14 cellular contexts compared by ENCODE assay signal in the genomic region with DNA sequence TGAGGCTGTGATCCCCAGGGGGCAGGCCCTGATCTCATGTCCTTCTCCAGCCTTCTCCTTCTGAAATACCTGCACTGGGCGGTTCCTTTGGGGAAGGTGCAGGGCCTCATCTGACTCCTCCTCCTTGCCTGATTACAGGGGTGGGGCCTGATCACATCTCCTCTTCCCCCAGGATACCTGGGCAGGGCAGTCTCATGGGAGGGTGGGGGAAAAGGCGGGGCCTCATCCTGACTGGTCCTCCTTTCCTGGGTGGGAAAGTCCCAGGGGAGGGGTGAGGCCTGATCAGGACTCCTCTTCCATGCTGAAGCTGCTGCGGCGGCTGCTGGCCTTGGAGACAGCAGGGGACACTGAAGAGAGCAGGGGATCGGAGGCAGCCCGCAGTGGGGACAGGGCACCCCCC. TPM values are rescaled to one million over a fixed set of nuclear protein-coding genes. Genes with fewer than 3 reads are reported as not detected.
DNase-seq lines count a peak whose midpoint lies in the region; ATAC-seq and TF ChIP-seq lines count a peak whose summit lies in the region.
"Had no signal": no experiment of that assay in that cellular context is flagged by ENCODE, and none has a peak within 500 bp of the region (broad histone marks: within the 10 kb centered on the region; RNA-seq: fewer than 3 reads in every experiment).

No MANE protein-coding gene starts in this region.

- no peaks in the 10 kb centered on the region for H3K9me3 ChIP-seq in H9 (ENCODE audit: control insufficient read depth, low read depth, low read length)
- H3K9me3 ChIP-seq: ascending aorta, spleen, thoracic aorta had no signal

- H3K14ac ChIP-seq in H9 (ENCODE audit: insufficient read depth, low read length): no peak overlapping the region

- no peak for TF ChIP-seq CTCF in H9 (conservative IDR thresholded peaks at IDR 0.05)

- H3T11ph ChIP-seq in H9 (ENCODE audit: low read length): no peak overlapping the region

- H3K36me3 Mint-ChIP-seq in H9 (ENCODE audit: insufficient read depth in 1 of 3, low read depth in 3 of 3): peaks cover 40 to 72% (median 56%) of the 10 kb centered on the region in 3 experiments

- no peak overlapping the region; a peak in 1 of 5 replicates for H3K4me3 Mint-ChIP-seq in H9
- H3K4me3 Mint-ChIP-seq: activated T-helper 17 cell treated with anti-CD3 and anti-CD28 coated beads, Interleukin-2, amount 50 U/mL, for 72 hours; CD14-positive monocyte; effector memory CD8-positive, alpha-beta T cell; T-helper 2 cell treated with Interferon-gamma antibody and Interleukin-4, amounts not matched to agents 5 μg/mL and 100 μg/mL, for 36 hours had no signal

- peaks cover 59 to 64% of the 10 kb centered on the region in 2 experiments for H3K9me3 Mint-ChIP-seq in H9
- H3K9me3 Mint-ChIP-seq: activated T-helper 17 cell treated with anti-CD3 and anti-CD28 coated beads, Interleukin-2, amount 50 U/mL, for 72 hours; effector memory CD8-positive, alpha-beta T cell; T-helper 2 cell treated with Interferon-gamma antibody and Interleukin-4, amounts not matched to agents 5 μg/mL and 100 μg/mL, for 36 hours had no signal

- H2BK15ac ChIP-seq in H9 (ENCODE audit: low read depth, low read length): no peak overlapping the region

- no peak overlapping the region for H2AK5ac ChIP-seq in H9 (ENCODE audit: insufficient read length, low read length)

- H4K8ac ChIP-seq in H9 (replicated peaks; ENCODE audit: insufficient read length, low read depth, low read length): no peak overlapping the region

- no peak overlapping the region for H2BK5ac ChIP-seq in H9 (ENCODE audit: insufficient read length, low read length)

- H2BK12ac ChIP-seq in H9 (ENCODE audit: insufficient read length, low read depth, low read length): no peak overlapping the region

- peak; percentile 88 for DNase-seq in H9
- peak; percentile 49 for DNase-seq in SW480 (ENCODE audit: low spot score)
- DNase-seq in left colon: peak; percentile 72 to 86
- DNase-seq: effector memory CD8-positive, alpha-beta T cell; NCI-H1048; spleen had no signal

- H3K4ac ChIP-seq in H9 (ENCODE audit: low read depth, low read length): no peak overlapping the region

- no peaks in the 10 kb centered on the region; the same call in 1 of the 2 replicates for H3K27me3 Mint-ChIP-seq in H9 (ENCODE audit: low read depth)
- H3K27me3 Mint-ChIP-seq: activated T-helper 17 cell treated with anti-CD3 and anti-CD28 coated beads, Interleukin-2, amount 50 U/mL, for 72 hours; effector memory CD8-positive, alpha-beta T cell had no signal

- H3K27ac ChIP-seq in H9 (ENCODE audit: insufficient read length, low read depth, low read length): no peak overlapping the region
- H3K27ac ChIP-seq: ascending aorta, spleen, thoracic aorta had no signal

- H2BK120ac ChIP-seq in H9 (ENCODE audit: low read depth, low read length, poor library complexity, severe bottlenecking): no peak overlapping the region

- H3K23me2 ChIP-seq in H9 (ENCODE audit: insufficient read length, low read depth, low read length, poor library complexity, severe bottlenecking): no peaks in the 10 kb centered on the region

- H4K91ac ChIP-seq in H9 (ENCODE audit: insufficient read length, low read depth, low read length): no peak overlapping the region

- no peak overlapping the region for H3K9ac ChIP-seq in H9 (ENCODE audit: extremely low read depth, insufficient read length, low read length)

- no peak overlapping the region for H2AFZ ChIP-seq in H9 (ENCODE audit: low read length)

- no peaks in the 10 kb centered on the region for H3K27me3 ChIP-seq in H9 (ENCODE audit: insufficient read depth, low read length)
- H3K27me3 ChIP-seq: ascending aorta, spleen had no signal

- no peak overlapping the region for H3K56ac ChIP-seq in H9 (ENCODE audit: insufficient read length, low read depth, low read length)

- H3K4me1 Mint-ChIP-seq in H9: peaks cover 4 to 18% of the 10 kb centered on the region in 2 experiments; a peak in 2 of 4 replicates
- H3K4me1 Mint-ChIP-seq: activated T-helper 17 cell treated with anti-CD3 and anti-CD28 coated beads, Interleukin-2, amount 50 U/mL, for 72 hours had no signal

- no peak overlapping the region for H3K18ac ChIP-seq in H9 (ENCODE audit: insufficient read length, low read depth, low read length)

- H3K79me1 ChIP-seq in H9 (ENCODE audit: insufficient read depth, low read depth, low read length, poor library complexity, severe bottlenecking): no peaks in the 10 kb centered on the region

- H2BK20ac ChIP-seq in H9 (ENCODE audit: low read depth, low read length, poor library complexity, severe bottlenecking): no peak overlapping the region

- no peaks in the 10 kb centered on the region; the same call in 1 of the 2 replicates for H3K4me1 ChIP-seq in H9 (ENCODE audit: insufficient read depth, low read length)
- H3K4me1 ChIP-seq: ascending aorta had no signal

- H3K23ac ChIP-seq in H9 (ENCODE audit: insufficient read length, low read depth, low read length): no peak overlapping the region

- H3K79me2 ChIP-seq in H9 (ENCODE audit: insufficient read depth, low read length): no peaks in the 10 kb centered on the region

- H4K5ac ChIP-seq in H9 (ENCODE audit: insufficient read length, low read depth, low read length): no peak overlapping the region

- H3K4me2 ChIP-seq in H9 (ENCODE audit: insufficient read depth, insufficient read length, low read length): no peak overlapping the region

- H3K27ac Mint-ChIP-seq in H9: peak overlapping the region in 2 of 3 experiments; percentile 23 to 40; a peak in 2 of 7 replicates
- H3K27ac Mint-ChIP-seq: activated T-helper 17 cell treated with anti-CD3 and anti-CD28 coated beads, Interleukin-2, amount 50 U/mL, for 72 hours; T-helper 2 cell treated with Interferon-gamma antibody and Interleukin-4, amounts not matched to agents 5 μg/mL and 100 μg/mL, for 36 hours had no signal

- ATAC-seq in left colon (peak; percentile 97), HG03095 (IDR thresholded peaks at IDR 0.05; ENCODE audit: unreplicated experiment) (no peak), HG02852 (IDR thresholded peaks at IDR 0.05; ENCODE audit: unreplicated experiment) (no peak), HG02973 (IDR thresholded peaks at IDR 0.05; ENCODE audit: unreplicated experiment) (no peak)
- ATAC-seq: activated T-helper 17 cell treated with anti-CD3 and anti-CD28 coated beads, Interleukin-2, amount 50 U/mL, for 72 hours; effector memory CD8-positive, alpha-beta T cell had no signal

- H4K20me1 ChIP-seq in H9 (ENCODE audit: control insufficient read depth, insufficient read depth, insufficient read length): no peaks in the 10 kb centered on the region

- WGBS in H9 (ENCODE audit: extremely low coverage, insufficient read length, low lambda C conversion rate): no CpG with 5 or more reads among the region's 6 CpGs

- intact Hi-C loops in left colon (cut with DNase I, micrococcal nuclease): no loop called here

RNA-seq across cellular contexts. Expression of a gene that starts 13.3 kb away (rescaled TPM):
- total RNA-seq in H9 (2021): 58.9 and 59.8 TPM in 2 replicates
- 10 to 100 TPM; 23.2 to 26.6 TPM for total RNA-seq in left colon

RNA-seq across cellular contexts. Expression of a gene that starts 27.8 kb away (rescaled TPM):
- total RNA-seq in H9 (2021): 70.1 and 71.8 TPM in 2 replicates
- total RNA-seq in left colon: 10 to 100 TPM; 37.1 to 45.0 TPM

RNA-seq across cellular contexts. Expression of a gene that starts 28.9 kb away (rescaled TPM):
- total RNA-seq in H9 (2021) (14.5 and 15.7 TPM in 2 replicates), left colon (10 to 100 TPM; 15.0 to 15.7 TPM)

RNA-seq across cellular contexts. Expression of a gene that starts 43.9 kb away (rescaled TPM):
- total RNA-seq in H9 (2021): 12.2 and 13.4 TPM in 2 replicates
- 1 to 10 TPM; 4.2 to 5.9 TPM for total RNA-seq in left colon

RNA-seq across cellular contexts. Expression of a gene that starts 49.8 kb away (rescaled TPM):
- total RNA-seq in H9 (2021) (31.5 and 35.8 TPM in 2 replicates), left colon (10 to 100 TPM; 39.7 to 57.7 TPM)
